ENCODE assay signal across 8 cellular contexts in the genomic region with DNA sequence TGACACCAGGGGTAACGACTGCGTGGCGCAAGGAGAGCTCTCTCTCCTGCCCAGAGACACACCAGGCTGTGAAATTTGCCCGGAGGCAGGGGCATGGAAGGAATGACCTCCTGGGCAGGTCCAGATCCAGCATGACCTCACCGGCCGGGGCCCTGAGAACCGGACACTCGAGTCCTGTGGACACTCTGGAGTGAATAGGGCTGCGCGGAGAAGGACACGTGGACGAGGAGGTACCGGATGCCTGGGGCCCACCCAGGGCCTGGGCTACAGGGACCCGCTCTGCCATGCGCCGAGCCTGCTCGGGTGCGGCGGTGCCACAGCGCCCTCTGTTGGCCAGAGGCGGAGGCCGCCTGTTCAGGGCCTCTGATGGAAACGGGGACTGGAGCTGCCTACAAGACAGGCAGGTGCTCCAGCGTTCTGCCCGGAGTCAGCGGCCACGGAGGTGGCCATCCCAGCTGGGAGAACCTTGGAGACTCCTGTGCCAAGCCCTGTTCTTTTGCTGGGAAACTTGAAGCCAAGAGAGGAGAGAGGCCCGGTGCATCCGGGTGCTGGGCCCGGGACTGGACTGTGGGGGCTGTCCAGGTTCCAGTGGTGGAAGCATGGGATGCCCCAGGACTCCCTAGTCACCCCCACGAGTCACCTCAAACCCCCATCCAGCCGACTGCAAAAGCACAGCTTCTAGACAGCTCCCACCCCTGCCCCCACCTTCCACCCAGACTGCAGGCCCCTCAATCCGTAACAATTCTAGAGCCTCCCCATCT. TPM values are rescaled to one million over a fixed set of nuclear protein-coding genes. Genes with fewer than 3 reads are reported as not detected.
A peak's percentile ranks its signal among the peaks of the same experiment; 100 is the strongest.
DNase-seq lines count a peak whose midpoint lies in the region; ATAC-seq and TF ChIP-seq lines count a peak whose summit lies in the region.

No MANE protein-coding gene starts in this region.

- POLR2A ChIA-PET in activated naive CD8-positive, alpha-beta T cell treated with anti-CD3 and anti-CD28 coated beads, Interleukin-2, amount 10 ng/mL, durations not matched to agents 7 days and 5 days (lab: Charles Lee) = no interaction called here

- peaks cover 6% of the 10 kb centered on the region for H3K4me1 Mint-ChIP-seq in activated naive CD8-positive, alpha-beta T cell treated with anti-CD3 and anti-CD28 coated beads, Interleukin-2, amount 10 ng/mL, durations not matched to agents 7 days and 5 days

- DNase-seq in NCI-H1436 (lab: John Stamatoyannopoulos, UW) (peak; percentile 76), NCI-H1436 treated with DMSO at 0.1 percent for 48 hours (lab: John Stamatoyannopoulos, UW) (no peak), NCI-H146 (lab: John Stamatoyannopoulos, UW) (peak; percentile 69), SW480 (ENCODE audit: low spot score) (peak; percentile 81), left cardiac atrium (peak; percentile 86), retinal pigment epithelial cell (ENCODE audit: low read depth) (no peak)
- peak; percentile 95 for DNase-seq in activated naive CD8-positive, alpha-beta T cell treated with anti-CD3 and anti-CD28 coated beads, Interleukin-2, amount 10 ng/mL, durations not matched to agents 7 days and 5 days

- no peak overlapping the region for H3K27ac Mint-ChIP-seq in activated naive CD8-positive, alpha-beta T cell treated with anti-CD3 and anti-CD28 coated beads, Interleukin-2, amount 10 ng/mL, durations not matched to agents 7 days and 5 days

- H3K4me3 Mint-ChIP-seq in activated naive CD8-positive, alpha-beta T cell treated with anti-CD3 and anti-CD28 coated beads, Interleukin-2, amount 10 ng/mL, durations not matched to agents 7 days and 5 days = no peak overlapping the region

- peak; percentile 96 for ATAC-seq in activated naive CD8-positive, alpha-beta T cell treated with anti-CD3 and anti-CD28 coated beads, Interleukin-2, amount 10 ng/mL, durations not matched to agents 7 days and 5 days (ENCODE audit: low read depth)
- ATAC-seq in left cardiac atrium = peak; percentile 93 to 94
- ATAC-seq in GM19467 (IDR thresholded peaks at IDR 0.05; ENCODE audit: unreplicated experiment) = no peak

- peaks cover 13% of the 10 kb centered on the region for H3K27me3 Mint-ChIP-seq in activated naive CD8-positive, alpha-beta T cell treated with anti-CD3 and anti-CD28 coated beads, Interleukin-2, amount 10 ng/mL, durations not matched to agents 7 days and 5 days

- no peak overlapping the region for H3K4me3 ChIP-seq in retinal pigment epithelial cell (ENCODE audit: low read length)

- intact Hi-C loops in left cardiac atrium (cut with DNase I) = loop anchor here (1.0 to 10.0 kb wide), 4 partner anchors 60 to 242 kb away; no protein-coding TSS in a partner anchor

- H3K9me3 Mint-ChIP-seq in activated naive CD8-positive, alpha-beta T cell treated with anti-CD3 and anti-CD28 coated beads, Interleukin-2, amount 10 ng/mL, durations not matched to agents 7 days and 5 days = no peaks in the 10 kb centered on the region

- no peaks in the 10 kb centered on the region for H3K36me3 Mint-ChIP-seq in activated naive CD8-positive, alpha-beta T cell treated with anti-CD3 and anti-CD28 coated beads, Interleukin-2, amount 10 ng/mL, durations not matched to agents 7 days and 5 days

- peak; percentile 95 for TF ChIP-seq CTCF in retinal pigment epithelial cell (conservative IDR thresholded peaks at IDR 0.05; ENCODE audit: low read depth, low read length)

RNA-seq across cellular contexts. Expression of a gene that starts 19.3 kb away (rescaled TPM):
- under 1 TPM in 1 of 2 experiments, not detected in 1; 0.14 TPM for total RNA-seq in activated naive CD8-positive, alpha-beta T cell treated with anti-CD3 and anti-CD28 coated beads, Interleukin-2, amount 10 ng/mL, durations not matched to agents 7 days and 5 days
- 1 to 10 TPM; 3.6 to 6.5 TPM for total RNA-seq in left cardiac atrium

Comparison
In these comparisons a context has a peak if more than half of its experiments do, and no peak if none do; other contexts are left out.
1. DNase-seq: peak in NCI-H1436 (single experiment), NCI-H146 (single experiment), SW480 (single experiment), activated naive CD8-positive, alpha-beta T cell treated with anti-CD3 and anti-CD28 coated beads, Interleukin-2, amount 10 ng/mL, durations not matched to agents 7 days and 5 days (single experiment) and left cardiac atrium (single experiment); none in NCI-H1436 treated with DMSO at 0.1 percent for 48 hours (single experiment) and retinal pigment epithelial cell (single experiment).
2. RNA of a gene that starts 19.3 kb away (total RNA-seq): 3.6 to 6.5 TPM in left cardiac atrium; 0.14 TPM in activated naive CD8-positive, alpha-beta T cell treated with anti-CD3 and anti-CD28 coated beads, Interleukin-2, amount 10 ng/mL, durations not matched to agents 7 days and 5 days; every median in the first group is over 4 times any median in the second.